In the genomic region with DNA sequence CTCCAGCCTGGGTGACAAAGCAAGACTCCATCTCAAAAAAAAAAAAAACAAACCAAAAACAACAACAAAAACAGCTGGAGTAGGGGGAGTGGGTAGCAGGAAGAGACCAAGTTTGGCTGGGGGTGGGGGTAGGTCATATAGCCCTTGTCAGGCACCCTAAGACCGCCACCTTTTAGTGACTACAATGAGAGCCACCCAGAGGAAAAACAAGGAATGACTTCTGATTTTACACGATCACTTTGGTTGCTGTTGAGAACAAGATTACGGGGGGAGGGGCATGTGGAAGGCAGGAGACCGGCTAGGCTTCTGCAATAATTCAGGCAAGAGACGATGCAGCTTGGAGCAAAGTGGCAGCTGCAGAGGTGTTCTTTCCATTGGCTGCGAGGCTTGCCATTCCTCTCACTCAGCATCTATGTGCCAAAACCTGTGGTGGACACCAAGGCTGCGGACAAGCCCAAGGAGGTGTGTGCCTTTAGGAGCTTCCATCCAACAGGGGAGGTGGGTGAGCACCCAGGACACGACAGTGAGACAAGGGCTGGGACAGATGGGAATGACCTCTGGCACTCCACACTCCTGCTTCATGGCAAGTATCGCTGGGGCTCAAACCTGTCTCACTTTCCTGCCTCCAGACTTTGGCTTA, we compare ENCODE assay signal across 9 cellular contexts. TPM values are rescaled to one million over a fixed set of nuclear protein-coding genes. Genes with fewer than 3 reads are reported as not detected.
A peak's percentile ranks its signal among the peaks of the same experiment; 100 is the strongest.
DNase-seq lines count a peak whose midpoint lies in the region; ATAC-seq, FAIRE-seq and TF ChIP-seq lines count a peak whose summit lies in the region.
"Had no signal": no experiment of that assay in that cellular context is flagged by ENCODE, and none has a peak within 500 bp of the region (broad histone marks: within the 10 kb centered on the region; RNA-seq: fewer than 3 reads in every experiment).

No MANE protein-coding gene starts in this region.

- H3K36me3 ChIP-seq in DOHH2 (ENCODE audit: control insufficient read depth, low read length) (peaks cover 57% of the 10 kb centered on the region), HepG2 (replicated peaks in 1 of 2; ENCODE audit: control insufficient read depth in 1 of 2, insufficient read depth in 2 of 2, low read length in 2 of 2) (peaks cover 2 to 15% of the 10 kb centered on the region in 2 experiments; a peak in 4 of 5 replicates), upper lobe of left lung (peaks cover 2 to 32% (median 18%) of the 10 kb centered on the region in 4 donors)

- H4K20me1 ChIP-seq in DOHH2 (ENCODE audit: control insufficient read depth, insufficient read depth, low read depth, low read length), result no peaks in the 10 kb centered on the region
- H4K20me1 ChIP-seq in HepG2 (ENCODE audit: insufficient read depth, low read length), result peaks cover 29% of the 10 kb centered on the region

- TF ChIP-seq CTCF in DOHH2 (IDR thresholded peaks at IDR 0.05; ENCODE audit: low read depth, low read length, poor library complexity, severe bottlenecking) (peak; percentile 55), LNCaP clone FGC (IDR thresholded peaks at IDR 0.05; ENCODE audit: control insufficient read depth, extremely low read depth, insufficient read depth) (no peak), HepG2 (CRISPR knock-in tag; IDR thresholded peaks at IDR 0.05) (peak; percentile 21; the same call in 1 of the 2 replicates), upper lobe of left lung (IDR thresholded peaks at IDR 0.05) (peak in 3 of 6 experiments; percentile 17 to 32 (median 22))

- H3K9me3 ChIP-seq in DOHH2 (ENCODE audit: control insufficient read depth, insufficient read depth, low read length) (no peaks in the 10 kb centered on the region), HepG2 (ENCODE audit: low read length) (no peaks in the 10 kb centered on the region), upper lobe of left lung (no peaks in the 10 kb centered on the region)

- H3K27ac ChIP-seq in DOHH2 (ENCODE audit: low read depth, low read length) (peak overlapping the region; percentile 99), HepG2 (ENCODE audit: extremely low read length, insufficient read depth, low read length) (no peak overlapping the region), upper lobe of left lung (peak overlapping the region in 1 of 4 donors; percentile 95)

- ATAC-seq in HepG2 (no peak), upper lobe of left lung (ENCODE audit: low FRiP score in 2 of 2) (no peak), GM18511 (IDR thresholded peaks at IDR 0.05; ENCODE audit: unreplicated experiment) (no peak), GM18520 (IDR thresholded peaks at IDR 0.05; ENCODE audit: unreplicated experiment) (no peak)

- H3K4me2 ChIP-seq in DOHH2 (ENCODE audit: low read length) (peak overlapping the region; percentile 98), HepG2 (ENCODE audit: low read depth, low read length) (peak overlapping the region; percentile 89)

- peaks cover 61% of the 10 kb centered on the region for H3K4me1 Mint-ChIP-seq in activated naive CD8-positive, alpha-beta T cell (ENCODE audit: low read depth)

- DNase-seq in LNCaP clone FGC (ENCODE audit: low read depth) (no peak), HepG2 (ENCODE audit: low spot score) (peak; percentile 57), upper lobe of left lung (no peak)
- DNase-seq in effector CD4-positive, alpha-beta T cell, result no peak

- BruUV-seq in HepG2 (replicated peaks; lab: Mats Ljungman, UMichigan), result no TSS peak

- peak overlapping the region; percentile 93 for H3K27ac Mint-ChIP-seq in activated naive CD8-positive, alpha-beta T cell

- H3K9me3 Mint-ChIP-seq in activated naive CD8-positive, alpha-beta T cell (ENCODE audit: low read depth), result no peaks in the 10 kb centered on the region

- intact Hi-C loops in HepG2 (cut with micrococcal nuclease; ENCODE audit: unreplicated experiment), result no loop called here

- H3K9me2 ChIP-seq in DOHH2 (replicated peaks; ENCODE audit: control insufficient read depth, low read length), result no peaks in the 10 kb centered on the region

- CTCF ChIA-PET in HepG2 (lab: Yijun Ruan, JAX; ENCODE audit: low intra/inter-chr PET ratio, low total read pairs), result interaction anchor here (3.3 kb wide), 1 partner anchor 37 kb away, joined by 18 read pairs; no protein-coding TSS in a partner anchor

- peak overlapping the region; percentile 97 for H3K4me3 Mint-ChIP-seq in activated naive CD8-positive, alpha-beta T cell

- WGBS in HepG2 (ENCODE audit: low lambda C conversion rate), result 80% methylated on average over 6 of the region's 9 CpGs
- WGBS in upper lobe of left lung, 2 donors, result 44 to 47% methylated on average over 7 to 9 of the region's 9 CpGs

- TF ChIP-seq POLR2A in HepG2 (IDR thresholded peaks at IDR 0.05; ENCODE audit: insufficient read depth in 1 of 2, low read depth in 2 of 2, low read length in 2 of 2), result no peak
- no peak for TF ChIP-seq POLR2A in upper lobe of left lung (IDR thresholded peaks at IDR 0.05)

- H3K4me3 ChIP-seq in DOHH2 (ENCODE audit: low read length), result peak overlapping the region; percentile 90
- H3K4me3 ChIP-seq in LNCaP clone FGC (ENCODE audit: low read depth, low read length), result peak overlapping the region; percentile 83
- peak overlapping the region in 2 of 3 experiments; percentile 17 to 80; a peak in 1 of 6 replicates for H3K4me3 ChIP-seq in HepG2 (replicated peaks in 1 of 3; ENCODE audit: insufficient read depth in 1 of 3, low read depth in 2 of 3, low read length in 3 of 3)
- peak overlapping the region in 1 of 4 donors; percentile 93 for H3K4me3 ChIP-seq in upper lobe of left lung

- in situ Hi-C loops in HepG2 (cut with HindIII; ENCODE audit: extremely low pct_ligation_motif_present, low pct_unique_long_range_greater_than_20kb), result no loop called here

- no peak for TF ChIP-seq EP300 in HepG2 (IDR thresholded peaks at IDR 0.05; ENCODE audit: low read depth in 2 of 2, low read length in 2 of 2)
- TF ChIP-seq EP300 in HepG2 (CRISPR knock-in tag; IDR thresholded peaks at IDR 0.05; ENCODE audit: borderline replicate concordance), result no peak
- no peak for TF ChIP-seq EP300 in upper lobe of left lung (IDR thresholded peaks at IDR 0.05)

- H3K4me1 ChIP-seq in DOHH2 (ENCODE audit: control insufficient read depth, low read length), result peaks cover 72% of the 10 kb centered on the region
- H3K4me1 ChIP-seq in HepG2 (ENCODE audit: insufficient read depth, low read length), result peaks cover 78% of the 10 kb centered on the region
- H3K4me1 ChIP-seq in upper lobe of left lung, result peaks cover 53 to 77% (median 61%) of the 10 kb centered on the region in 4 donors

- FAIRE-seq in HepG2 (lab: Jason Lieb, UNC), result peak; percentile 26
- FAIRE-seq: TTC549 had no signal

- peaks cover 52% of the 10 kb centered on the region for H3K79me2 ChIP-seq in DOHH2 (ENCODE audit: control insufficient read depth, low read length)
- H3K79me2 ChIP-seq in HepG2 (ENCODE audit: insufficient read depth, low read length), result peaks cover 21% of the 10 kb centered on the region

- no peaks in the 10 kb centered on the region for H3K27me3 Mint-ChIP-seq in activated naive CD8-positive, alpha-beta T cell

- H3K27me3 ChIP-seq in DOHH2 (ENCODE audit: control insufficient read depth, low read length) (no peaks in the 10 kb centered on the region), HepG2 (ENCODE audit: control insufficient read depth in 1 of 2, insufficient read depth in 2 of 2, low read length in 2 of 2) (peaks cover 0 to 4% of the 10 kb centered on the region in 2 experiments; a peak in 3 of 5 replicates), upper lobe of left lung (no peaks in the 10 kb centered on the region)

- H3K9ac ChIP-seq in HepG2 (ENCODE audit: insufficient read depth, low read depth, low read length), result 0 out of 2 replicates have a peak overlapping the region, but pooled peaks have one; percentile 93

- peaks cover 37% of the 10 kb centered on the region for H3F3A ChIP-seq in DOHH2 (ENCODE audit: control insufficient read depth, insufficient read depth)

- no peak overlapping the region for H2AFZ ChIP-seq in HepG2 (ENCODE audit: low read length)

- POLR2A ChIA-PET in HepG2 (lab: Yijun Ruan, JAX), result interaction anchor here (4.8 to 11.2 kb wide), 2 partner anchors 10 to 31 kb away, joined by 75 to 167 read pairs; partner anchors contain the start of genes ATF4 and MIEF1

- TF ChIP-seq RAD21 in HepG2 (CRISPR knock-in tag; IDR thresholded peaks at IDR 0.05), result no peak

- peaks cover 5% of the 10 kb centered on the region for H3K36me3 Mint-ChIP-seq in activated naive CD8-positive, alpha-beta T cell

RNA-seq across cellular contexts. Expression of gene RPS19BP1, which starts 1.7 kb away (rescaled TPM):
- total RNA-seq in HepG2 (2016; rRNA removed; fragmentation: Illumina TruSeq; extraction: Trizol) (81.3 and 88.2 TPM in 2 replicates), upper lobe of left lung (100 to 1,000 TPM in 4 of 6 donors, 10 to 100 TPM in 2; 71.2 to 168 (median 106) TPM)
- total RNA-seq in HepG2 (2016; cell fraction: cytosol; rRNA removed; fragmentation: Illumina TruSeq; extraction: Trizol; ENCODE audit: low read depth), result 128 and 142 TPM in 2 replicates
- total RNA-seq in HepG2 (2016; cell fraction: insoluble cytoplasmic fraction; rRNA removed; fragmentation: Illumina TruSeq; extraction: Trizol), result 77.0 and 92.6 TPM in 2 replicates
- 138 and 159 TPM in 2 replicates for total RNA-seq in HepG2 (2016; cell fraction: membrane; rRNA removed; fragmentation: Illumina TruSeq; extraction: Trizol)
- 32.9 and 36.8 TPM in 2 replicates for total RNA-seq in HepG2 (2016; cell fraction: nucleus; rRNA removed; fragmentation: Illumina TruSeq; extraction: Trizol)
- 44.3 and 47.8 TPM in 2 replicates for polyA plus RNA-seq in HepG2 (2011; rRNA removed)
- 48.9 and 72.7 TPM in 2 replicates for polyA plus RNA-seq in HepG2 (2011; cell fraction: cytosol; rRNA removed)
- 39.6 and 43.4 TPM in 2 replicates for polyA plus RNA-seq in HepG2 (2011; cell fraction: nucleus; rRNA removed)
- polyA plus RNA-seq in HepG2 (2012), result 22.5 and 32.4 TPM in 2 replicates
- polyA plus RNA-seq in HepG2 (2016; cell fraction: cytosol; fragmentation: Illumina TruSeq; extraction: Trizol; ENCODE audit: low read depth), result 155 and 179 TPM in 2 replicates
- polyA plus RNA-seq in HepG2 (2016; cell fraction: insoluble cytoplasmic fraction; fragmentation: Illumina TruSeq; extraction: Trizol; ENCODE audit: low read depth), result 84.3 and 101 TPM in 2 replicates
- 130 and 146 TPM in 2 replicates for polyA plus RNA-seq in HepG2 (2016; cell fraction: membrane; fragmentation: Illumina TruSeq; extraction: Trizol; ENCODE audit: low read depth)
- 72.3 and 78.7 TPM in 2 replicates for polyA plus RNA-seq in HepG2 (2016; cell fraction: nucleus; fragmentation: Illumina TruSeq; extraction: Trizol; ENCODE audit: insufficient read depth, low read depth)
- 8.8 and 14.5 TPM in 2 replicates for polyA minus RNA-seq in HepG2 (2011; rRNA and poly(A)+ RNA removed; ENCODE audit: low replicate concordance)
- 7.8 and 8.0 TPM in 2 replicates for polyA minus RNA-seq in HepG2 (2011; cell fraction: cytosol; rRNA and poly(A)+ RNA removed)
- 12.2 and 13.9 TPM in 2 replicates for polyA minus RNA-seq in HepG2 (2011; cell fraction: nucleus; rRNA and poly(A)+ RNA removed)

RNA-seq across cellular contexts. Expression of gene ATF4, which starts 10.4 kb away (rescaled TPM):
- total RNA-seq in HepG2 (2016; rRNA removed; fragmentation: Illumina TruSeq; extraction: Trizol) (442 and 486 TPM in 2 replicates), upper lobe of left lung (100 to 1,000 TPM; 255 to 402 (median 364) TPM)
- total RNA-seq in HepG2 (2016; cell fraction: cytosol; rRNA removed; fragmentation: Illumina TruSeq; extraction: Trizol; ENCODE audit: low read depth), result 489 and 519 TPM in 2 replicates
- total RNA-seq in HepG2 (2016; cell fraction: insoluble cytoplasmic fraction; rRNA removed; fragmentation: Illumina TruSeq; extraction: Trizol), result 409 and 471 TPM in 2 replicates
- 1,028 and 1,060 TPM in 2 replicates for total RNA-seq in HepG2 (2016; cell fraction: membrane; rRNA removed; fragmentation: Illumina TruSeq; extraction: Trizol)
- 286 and 328 TPM in 2 replicates for total RNA-seq in HepG2 (2016; cell fraction: nucleus; rRNA removed; fragmentation: Illumina TruSeq; extraction: Trizol)
- 1,157 and 1,297 TPM in 2 replicates for polyA plus RNA-seq in HepG2 (2011; rRNA removed)
- polyA plus RNA-seq in HepG2 (2011; cell fraction: cytosol; rRNA removed), result 1,218 and 1,254 TPM in 2 replicates
- polyA plus RNA-seq in HepG2 (2011; cell fraction: nucleus; rRNA removed), result 1,279 and 1,395 TPM in 2 replicates
- 465 and 610 TPM in 2 replicates for polyA plus RNA-seq in HepG2 (2012)
- 745 and 811 TPM in 2 replicates for polyA plus RNA-seq in HepG2 (2016; cell fraction: cytosol; fragmentation: Illumina TruSeq; extraction: Trizol; ENCODE audit: low read depth)
- polyA plus RNA-seq in HepG2 (2016; cell fraction: insoluble cytoplasmic fraction; fragmentation: Illumina TruSeq; extraction: Trizol; ENCODE audit: low read depth), result 563 and 623 TPM in 2 replicates
- polyA plus RNA-seq in HepG2 (2016; cell fraction: membrane; fragmentation: Illumina TruSeq; extraction: Trizol; ENCODE audit: low read depth), result 1,265 and 1,282 TPM in 2 replicates
- polyA plus RNA-seq in HepG2 (2016; cell fraction: nucleus; fragmentation: Illumina TruSeq; extraction: Trizol; ENCODE audit: insufficient read depth, low read depth), result 710 and 725 TPM in 2 replicates
- 242 and 314 TPM in 2 replicates for polyA minus RNA-seq in HepG2 (2011; rRNA and poly(A)+ RNA removed; ENCODE audit: low replicate concordance)
- polyA minus RNA-seq in HepG2 (2011; cell fraction: cytosol; rRNA and poly(A)+ RNA removed), result 175 and 193 TPM in 2 replicates
- polyA minus RNA-seq in HepG2 (2011; cell fraction: nucleus; rRNA and poly(A)+ RNA removed), result 213 and 242 TPM in 2 replicates

RNA-seq across cellular contexts. Expression of gene MIEF1, which starts 28.7 kb away (rescaled TPM):
- total RNA-seq in HepG2 (2016; rRNA removed; fragmentation: Illumina TruSeq; extraction: Trizol) (34.8 and 41.4 TPM in 2 replicates), upper lobe of left lung (10 to 100 TPM; 10.5 to 35.3 (median 25.6) TPM)
- total RNA-seq in HepG2 (2016; cell fraction: cytosol; rRNA removed; fragmentation: Illumina TruSeq; extraction: Trizol; ENCODE audit: low read depth), result 5.5 and 6.5 TPM in 2 replicates
- total RNA-seq in HepG2 (2016; cell fraction: insoluble cytoplasmic fraction; rRNA removed; fragmentation: Illumina TruSeq; extraction: Trizol), result 33.7 and 36.8 TPM in 2 replicates
- total RNA-seq in HepG2 (2016; cell fraction: membrane; rRNA removed; fragmentation: Illumina TruSeq; extraction: Trizol), result 22.9 and 23.9 TPM in 2 replicates
- total RNA-seq in HepG2 (2016; cell fraction: nucleus; rRNA removed; fragmentation: Illumina TruSeq; extraction: Trizol), result 26.2 and 27.8 TPM in 2 replicates
- 21.7 and 22.3 TPM in 2 replicates for polyA plus RNA-seq in HepG2 (2011; rRNA removed)
- polyA plus RNA-seq in HepG2 (2011; cell fraction: cytosol; rRNA removed), result 19.7 and 20.6 TPM in 2 replicates
- 24.5 and 25.2 TPM in 2 replicates for polyA plus RNA-seq in HepG2 (2011; cell fraction: nucleus; rRNA removed)
- 28.6 and 29.6 TPM in 2 replicates for polyA plus RNA-seq in HepG2 (2012)
- 2.6 and 3.1 TPM in 2 replicates for polyA plus RNA-seq in HepG2 (2016; cell fraction: cytosol; fragmentation: Illumina TruSeq; extraction: Trizol; ENCODE audit: low read depth)
- 31.2 and 35.5 TPM in 2 replicates for polyA plus RNA-seq in HepG2 (2016; cell fraction: insoluble cytoplasmic fraction; fragmentation: Illumina TruSeq; extraction: Trizol; ENCODE audit: low read depth)
- 11.4 and 11.8 TPM in 2 replicates for polyA plus RNA-seq in HepG2 (2016; cell fraction: membrane; fragmentation: Illumina TruSeq; extraction: Trizol; ENCODE audit: low read depth)
- polyA plus RNA-seq in HepG2 (2016; cell fraction: nucleus; fragmentation: Illumina TruSeq; extraction: Trizol; ENCODE audit: insufficient read depth, low read depth), result 32.6 and 32.8 TPM in 2 replicates
- 36.4 and 63.8 TPM in 2 replicates for polyA minus RNA-seq in HepG2 (2011; rRNA and poly(A)+ RNA removed; ENCODE audit: low replicate concordance)
- polyA minus RNA-seq in HepG2 (2011; cell fraction: cytosol; rRNA and poly(A)+ RNA removed), result 19.3 and 21.8 TPM in 2 replicates
- polyA minus RNA-seq in HepG2 (2011; cell fraction: nucleus; rRNA and poly(A)+ RNA removed), result 27.2 and 33.9 TPM in 2 replicates

RNA-seq across cellular contexts. Expression of gene CACNA1I, which starts 39.7 kb away (rescaled TPM):
- total RNA-seq in HepG2 (2016; rRNA removed; fragmentation: Illumina TruSeq; extraction: Trizol) (not detected in 2 replicates), upper lobe of left lung (1 to 10 TPM in 1 of 6 donors, under 1 TPM in 5; 0.15 to 4.2 (median 0.34) TPM)
- not detected in 2 replicates for total RNA-seq in HepG2 (2016; cell fraction: cytosol; rRNA removed; fragmentation: Illumina TruSeq; extraction: Trizol; ENCODE audit: low read depth)
- not detected in 2 replicates for total RNA-seq in HepG2 (2016; cell fraction: insoluble cytoplasmic fraction; rRNA removed; fragmentation: Illumina TruSeq; extraction: Trizol)
- not detected in 2 replicates for total RNA-seq in HepG2 (2016; cell fraction: membrane; rRNA removed; fragmentation: Illumina TruSeq; extraction: Trizol)
- total RNA-seq in HepG2 (2016; cell fraction: nucleus; rRNA removed; fragmentation: Illumina TruSeq; extraction: Trizol), result not detected in 2 replicates
- not detected in 2 replicates for polyA plus RNA-seq in HepG2 (2011; rRNA removed)
- polyA plus RNA-seq in HepG2 (2011; cell fraction: cytosol; rRNA removed), result not detected in 2 replicates
- polyA plus RNA-seq in HepG2 (2011; cell fraction: nucleus; rRNA removed), result 0.02 TPM in 2 replicates
- polyA plus RNA-seq in HepG2 (2012), result 0.03 TPM in 1 of 2 replicates, not detected in the other
- not detected in 2 replicates for polyA plus RNA-seq in HepG2 (2016; cell fraction: cytosol; fragmentation: Illumina TruSeq; extraction: Trizol; ENCODE audit: low read depth)
- not detected in 2 replicates for polyA plus RNA-seq in HepG2 (2016; cell fraction: insoluble cytoplasmic fraction; fragmentation: Illumina TruSeq; extraction: Trizol; ENCODE audit: low read depth)
- not detected in 2 replicates for polyA plus RNA-seq in HepG2 (2016; cell fraction: membrane; fragmentation: Illumina TruSeq; extraction: Trizol; ENCODE audit: low read depth)
- not detected in 2 replicates for polyA plus RNA-seq in HepG2 (2016; cell fraction: nucleus; fragmentation: Illumina TruSeq; extraction: Trizol; ENCODE audit: insufficient read depth, low read depth)
- polyA minus RNA-seq in HepG2 (2011; rRNA and poly(A)+ RNA removed; ENCODE audit: low replicate concordance), result 0.04 and 0.05 TPM in 2 replicates
- polyA minus RNA-seq in HepG2 (2011; cell fraction: cytosol; rRNA and poly(A)+ RNA removed), result not detected in 2 replicates
- not detected in 2 replicates for polyA minus RNA-seq in HepG2 (2011; cell fraction: nucleus; rRNA and poly(A)+ RNA removed)
